11 cellular contexts compared by ENCODE assay signal in the genomic region with DNA sequence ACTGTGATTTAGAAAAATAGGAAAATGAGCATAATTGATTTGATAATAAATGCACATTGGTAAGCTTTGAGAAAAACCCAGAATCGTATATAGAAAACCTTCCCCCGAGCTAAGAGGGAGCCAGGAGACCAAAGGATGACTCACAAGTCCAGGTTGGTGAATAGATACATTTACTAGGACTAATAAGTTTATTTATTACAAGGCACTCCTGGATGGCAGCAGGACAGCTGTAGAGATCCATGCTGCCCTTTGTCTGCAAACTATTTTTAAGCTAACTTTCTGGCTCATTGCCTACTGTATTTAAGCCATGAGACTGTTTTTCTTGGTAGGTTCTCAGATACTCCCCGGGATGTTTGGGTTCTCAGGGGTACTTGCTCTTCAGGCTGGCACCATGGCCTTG. TPM values are rescaled to one million over a fixed set of nuclear protein-coding genes. Genes with fewer than 3 reads are reported as not detected.
A peak's percentile ranks its signal among the peaks of the same experiment; 100 is the strongest.
DNase-seq lines count a peak whose midpoint lies in the region; ATAC-seq and TF ChIP-seq lines count a peak whose summit lies in the region.
"Had no signal": no experiment of that assay in that cellular context is flagged by ENCODE, and none has a peak within 500 bp of the region (broad histone marks: within the 10 kb centered on the region; RNA-seq: fewer than 3 reads in every experiment).

No MANE protein-coding gene starts in this region.

- peaks cover 21 to 23% of the 10 kb centered on the region in 2 donors for H3K36me3 Mint-ChIP-seq in CD4-positive, alpha-beta memory T cell

- H3K9me3 ChIP-seq in CD4-positive, alpha-beta memory T cell (ENCODE audit: control insufficient read depth in 1 of 2, low read length in 2 of 2) = no peaks in the 10 kb centered on the region
- no peaks in the 10 kb centered on the region for H3K9me3 ChIP-seq in HEK293 (ENCODE audit: control insufficient read depth, insufficient read depth, low read depth, low read length)

- no peaks in the 10 kb centered on the region for H3K27me3 ChIP-seq in CD4-positive, alpha-beta memory T cell (ENCODE audit: insufficient read depth, low read length)

- no peaks in the 10 kb centered on the region for H3K9me3 Mint-ChIP-seq in CD4-positive, alpha-beta memory T cell

- POLR2A ChIA-PET in CD4-positive, alpha-beta memory T cell (lab: Charles Lee; ENCODE audit: partially characterized antibody) = interaction anchor here (1.0 to 5.4 kb wide), 3 partner anchors 13 to 23 kb away, joined by 3 to 22 read pairs (median 13); a partner anchor contains a TSS
- POLR2A ChIA-PET in HEK293 (lab: Yijun Ruan, JAX) = interaction anchor here (2.1 to 5.3 kb wide), 2 partner anchors 13 to 23 kb away, joined by 12 to 41 read pairs; a partner anchor contains a TSS

- no peaks in the 10 kb centered on the region for H3K27me3 Mint-ChIP-seq in CD4-positive, alpha-beta memory T cell

- H3K27ac ChIP-seq in CD4-positive, alpha-beta memory T cell (ENCODE audit: low read depth, low read length) = no peak overlapping the region
- 0 out of 2 replicates have a peak overlapping the region, but pooled peaks have one; percentile 19 for H3K27ac ChIP-seq in HEK293 (ENCODE audit: extremely low read depth, low read depth, low read length)
- H3K27ac ChIP-seq: VCaP had no signal

- no peaks in the 10 kb centered on the region for H3K36me3 ChIP-seq in CD4-positive, alpha-beta memory T cell (ENCODE audit: insufficient read depth, low read length)
- H3K36me3 ChIP-seq in HEK293 (ENCODE audit: control insufficient read depth in 2 of 2, insufficient read depth in 1 of 2, low read length in 2 of 2) = peaks cover 28 to 53% of the 10 kb centered on the region in 2 experiments; a peak in 2 of 3 replicates

- H3K27ac Mint-ChIP-seq in CD4-positive, alpha-beta memory T cell = peak overlapping the region; percentile 25 to 83 (median 43)

- H3K4me3 ChIP-seq in CD4-positive, alpha-beta memory T cell (ENCODE audit: low read length in 2 of 2) = no peak overlapping the region
- H3K4me3 ChIP-seq in HEK293 (ENCODE audit: low read depth, low read length) (no peak overlapping the region), choroid plexus epithelial cell (ENCODE audit: low read depth, low read length) (no peak overlapping the region)

- CTCF ChIA-PET in CD4-positive, alpha-beta memory T cell (lab: Charles Lee; ENCODE audit: partially characterized antibody) = interaction anchor here (0.9 kb wide), 1 partner anchor 23 kb away, joined by 3 read pairs; no protein-coding TSS in a partner anchor
- CTCF ChIA-PET in HEK293 (lab: Yijun Ruan, JAX) = no interaction called here

- peaks cover 22 to 43% (median 33%) of the 10 kb centered on the region in 4 donors for H3K4me1 Mint-ChIP-seq in CD4-positive, alpha-beta memory T cell

- no peak for ATAC-seq in GM18868 (IDR thresholded peaks at IDR 0.05; ENCODE audit: unreplicated experiment)

- intact Hi-C loops in CD4-positive, alpha-beta memory T cell (cut with micrococcal nuclease) = no loop called here

- DNase-seq in CD4-positive, alpha-beta memory T cell = no peak
- peak; percentile 57 for DNase-seq in choroid plexus epithelial cell (ENCODE audit: low read depth)
- peak; percentile 87 for DNase-seq in myocyte (ENCODE audit: low read depth)
- DNase-seq in NCI-H510A (lab: John Stamatoyannopoulos, UW) = no peak
- DNase-seq in kidney glomerular epithelial cell (lab: John Stamatoyannopoulos, UW) = no peak
- DNase-seq: GOT3, SIG-M5 had no signal

- H3K4me3 Mint-ChIP-seq in CD4-positive, alpha-beta memory T cell = peak overlapping the region in 3 of 8 donors; percentile 0 to 21 (median 19)

- TF ChIP-seq CTCF in HEK293 (tag by site-specific recombination; IDR thresholded peaks at IDR 0.05) = no peak
- no peak for TF ChIP-seq CTCF in choroid plexus epithelial cell (conservative IDR thresholded peaks at IDR 0.05; ENCODE audit: low read depth, low read length)

- peaks cover 40% of the 10 kb centered on the region for H3K4me1 ChIP-seq in CD4-positive, alpha-beta memory T cell (ENCODE audit: insufficient read depth, low read length)
- peaks cover 18% of the 10 kb centered on the region; the same call in 1 of the 2 replicates for H3K4me1 ChIP-seq in HEK293 (ENCODE audit: control insufficient read depth, insufficient read depth, low read length)

TF ChIP-seq in HEK293, 187 proteins besides CTCF, POLR2A, EP300 and RAD21:
- TF ChIP-seq, protein P1, sequence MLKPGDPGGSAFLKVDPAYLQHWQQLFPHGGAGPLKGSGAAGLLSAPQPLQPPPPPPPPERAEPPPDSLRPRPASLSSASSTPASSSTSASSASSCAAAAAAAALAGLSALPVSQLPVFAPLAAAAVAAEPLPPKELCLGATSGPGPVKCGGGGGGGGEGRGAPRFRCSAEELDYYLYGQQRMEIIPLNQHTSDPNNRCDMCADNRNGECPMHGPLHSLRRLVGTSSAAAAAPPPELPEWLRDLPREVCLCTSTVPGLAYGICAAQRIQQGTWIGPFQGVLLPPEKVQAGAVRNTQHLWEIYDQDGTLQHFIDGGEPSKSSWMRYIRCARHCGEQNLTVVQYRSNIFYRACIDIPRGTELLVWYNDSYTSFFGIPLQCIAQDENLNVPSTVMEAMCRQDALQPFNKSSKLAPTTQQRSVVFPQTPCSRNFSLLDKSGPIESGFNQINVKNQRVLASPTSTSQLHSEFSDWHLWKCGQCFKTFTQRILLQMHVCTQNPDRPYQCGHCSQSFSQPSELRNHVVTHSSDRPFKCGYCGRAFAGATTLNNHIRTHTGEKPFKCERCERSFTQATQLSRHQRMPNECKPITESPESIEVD (tag by site-specific recombination; IDR thresholded peaks at IDR 0.05) = peak; percentile 37
- TF ChIP-seq ZNF549 (tag by site-specific recombination; IDR thresholded peaks at IDR 0.05) (0 out of 2 replicates have a peak, but pooled peaks have one; percentile 56), ZNF48 (tag by site-specific recombination; IDR thresholded peaks at IDR 0.05) (no peak)

RNA-seq across cellular contexts. Expression of a gene that starts 13.4 kb away (rescaled TPM):
- total RNA-seq in CD4-positive, alpha-beta memory T cell = 10 to 100 TPM; 59.4 to 61.7 TPM
- 10 to 100 TPM; 33.9 to 60.7 TPM for polyA plus RNA-seq in CD4-positive, alpha-beta memory T cell
- 11.1 and 12.4 TPM in 2 replicates for total RNA-seq in myocyte
- 2.8 TPM for polyA plus RNA-seq in myocyte (2012)

RNA-seq across cellular contexts. Expression of a gene that starts 23.5 kb away (rescaled TPM):
- 10 to 100 TPM; 62.0 to 72.2 TPM for total RNA-seq in CD4-positive, alpha-beta memory T cell
- 10 to 100 TPM in 1 of 2 donors, 1 to 10 TPM in 1; 4.1 to 10.1 TPM for polyA plus RNA-seq in CD4-positive, alpha-beta memory T cell
- total RNA-seq in myocyte = 21.9 and 25.8 TPM in 2 replicates
- polyA plus RNA-seq in myocyte (2012) = 12.4 TPM

RNA-seq across cellular contexts. Expression of a gene that starts 51.2 kb away (rescaled TPM):
- total RNA-seq in CD4-positive, alpha-beta memory T cell = not detected
- not detected for polyA plus RNA-seq in CD4-positive, alpha-beta memory T cell
- not detected in 2 replicates for total RNA-seq in myocyte
- polyA plus RNA-seq in myocyte (2012) = not detected
- total RNA-seq: NCI-H460 had no signal

Comparison
In these comparisons a context has a peak if more than half of its experiments do, and no peak if none do; other contexts are left out.
1. DNase-seq: peak in choroid plexus epithelial cell (single experiment) and myocyte (single experiment); none in CD4-positive, alpha-beta memory T cell (0 of 5), NCI-H510A (single experiment) and kidney glomerular epithelial cell (single experiment).